Comparison of ENCODE assay signal across 19 cellular contexts in genomic region chr1:29632436-29633270, GRCh38.
DNase-seq lines count a peak whose midpoint lies in the region; ATAC-seq and TF ChIP-seq lines count a peak whose summit lies in the region.
"Had no signal": no experiment of that assay in that cellular context is flagged by ENCODE, and none has a peak within 500 bp of the region (broad histone marks: within the 10 kb centered on the region; RNA-seq: fewer than 3 reads in every experiment).

No MANE protein-coding gene starts in this region.

- WGBS in endodermal cell (ENCODE audit: insufficient coverage in 1 of 2, insufficient read length in 1 of 2), 2 experiments = 88 to 90% methylated on average over 5 to 8 of the region's 8 CpGs

- H3K27ac ChIP-seq in endodermal cell (ENCODE audit: low read depth, low read length) = no peak overlapping the region
- no peak overlapping the region for H3K27ac ChIP-seq in neural progenitor cell
- no peak overlapping the region for H3K27ac ChIP-seq in CD4-positive, alpha-beta T cell (ENCODE audit: low read depth, low read length)
- H3K27ac ChIP-seq: BLaER1, GM23248, PC-9, RWPE1 had no signal

- no peaks in the 10 kb centered on the region for H4K20me1 ChIP-seq in neural progenitor cell (ENCODE audit: low read depth)
- H4K20me1 ChIP-seq: BLaER1 had no signal

- DNase-seq in activated CD8-positive, alpha-beta memory T cell treated with anti-CD3 and anti-CD28 coated beads, Interleukin-2, amount 10 ng/mL, durations not matched to agents 7 days and 5 days = peak; percentile 4
- no peak for DNase-seq in activated CD8-positive, alpha-beta memory T cell treated with anti-CD3 and anti-CD28 coated beads, Interleukin-2, amount 50 U/mL, for 4 hours
- DNase-seq in endodermal cell = peak; percentile 27
- no peak for DNase-seq in neural progenitor cell (ENCODE audit: low spot score)
- no peak for DNase-seq in CD4-positive, alpha-beta T cell
- DNase-seq in NCI-H2081 (lab: John Stamatoyannopoulos, UW) = no peak
- no peak for DNase-seq in hippocampal formation (lab: John Stamatoyannopoulos, UW)
- DNase-seq: Calu3, GF-D8, GM23248, HCEC 1CT, NCI-H1694 treated with DMSO at 0.1 percent for 48 hours, NCI-H226, NCI-H524, PC-9, SIG-M5 had no signal

- H3K4me1 ChIP-seq in endodermal cell (ENCODE audit: control insufficient read depth, insufficient read depth, low read length) (no peaks in the 10 kb centered on the region), neural progenitor cell (no peaks in the 10 kb centered on the region)
- H3K4me1 ChIP-seq: BLaER1 had no signal

- CTCF ChIA-PET in activated CD8-positive, alpha-beta memory T cell treated with anti-CD3 and anti-CD28 coated beads, Interleukin-2, amount 10 ng/mL, durations not matched to agents 7 days and 5 days (lab: Charles Lee) = no interaction called here
- CTCF ChIA-PET in CD4-positive, alpha-beta T cell (lab: Charles Lee) = no interaction called here

- H3K4me1 Mint-ChIP-seq in activated CD8-positive, alpha-beta memory T cell treated with anti-CD3 and anti-CD28 coated beads, Interleukin-2, amount 10 ng/mL, durations not matched to agents 7 days and 5 days = no peaks in the 10 kb centered on the region
- H3K4me1 Mint-ChIP-seq in endodermal cell = no peaks in the 10 kb centered on the region
- H3K4me1 Mint-ChIP-seq in neural progenitor cell = peaks cover 17% of the 10 kb centered on the region
- no peaks in the 10 kb centered on the region for H3K4me1 Mint-ChIP-seq in CD4-positive, alpha-beta T cell (ENCODE audit: low read depth)

- no peak overlapping the region for H3K4me3 Mint-ChIP-seq in activated CD8-positive, alpha-beta memory T cell treated with anti-CD3 and anti-CD28 coated beads, Interleukin-2, amount 10 ng/mL, durations not matched to agents 7 days and 5 days
- H3K4me3 Mint-ChIP-seq in endodermal cell (no peak overlapping the region), neural progenitor cell (no peak overlapping the region)
- H3K4me3 Mint-ChIP-seq in CD4-positive, alpha-beta T cell = no peak overlapping the region
- H3K4me3 Mint-ChIP-seq: CD8-positive, alpha-beta T cell had no signal

- H2AFZ ChIP-seq in neural progenitor cell (replicated peaks) = peak overlapping the region; percentile 34
- H2AFZ ChIP-seq: GM23248, PC-9 had no signal

- peaks cover 3% of the 10 kb centered on the region for H3K27me3 Mint-ChIP-seq in activated CD8-positive, alpha-beta memory T cell treated with anti-CD3 and anti-CD28 coated beads, Interleukin-2, amount 10 ng/mL, durations not matched to agents 7 days and 5 days
- peaks cover 12% of the 10 kb centered on the region for H3K27me3 Mint-ChIP-seq in endodermal cell (ENCODE audit: insufficient read depth)
- H3K27me3 Mint-ChIP-seq in neural progenitor cell (ENCODE audit: insufficient read depth, low read depth) = peaks cover 7% of the 10 kb centered on the region
- H3K27me3 Mint-ChIP-seq in CD4-positive, alpha-beta T cell = peaks cover 37% of the 10 kb centered on the region

- POLR2A ChIA-PET in CD4-positive, alpha-beta T cell (lab: Charles Lee) = no interaction called here

- H3K4me3 ChIP-seq in endodermal cell (ENCODE audit: low read length) = no peak overlapping the region
- no peak overlapping the region for H3K4me3 ChIP-seq in neural progenitor cell
- H3K4me3 ChIP-seq: BLaER1, GM23248, PC-9 had no signal

- H3K9me3 Mint-ChIP-seq in activated CD8-positive, alpha-beta memory T cell treated with anti-CD3 and anti-CD28 coated beads, Interleukin-2, amount 10 ng/mL, durations not matched to agents 7 days and 5 days (ENCODE audit: low read depth) = no peaks in the 10 kb centered on the region
- H3K9me3 Mint-ChIP-seq in endodermal cell (no peaks in the 10 kb centered on the region), neural progenitor cell (no peaks in the 10 kb centered on the region)
- no peaks in the 10 kb centered on the region for H3K9me3 Mint-ChIP-seq in CD4-positive, alpha-beta T cell

- H3K79me2 ChIP-seq in neural progenitor cell (ENCODE audit: low read depth) = no peaks in the 10 kb centered on the region

- H3K36me3 Mint-ChIP-seq in activated CD8-positive, alpha-beta memory T cell treated with anti-CD3 and anti-CD28 coated beads, Interleukin-2, amount 10 ng/mL, durations not matched to agents 7 days and 5 days = no peaks in the 10 kb centered on the region
- H3K36me3 Mint-ChIP-seq in endodermal cell (ENCODE audit: low read depth) (no peaks in the 10 kb centered on the region), neural progenitor cell (no peaks in the 10 kb centered on the region)
- no peaks in the 10 kb centered on the region for H3K36me3 Mint-ChIP-seq in CD4-positive, alpha-beta T cell (ENCODE audit: low read depth)
- H3K36me3 Mint-ChIP-seq: CD8-positive, alpha-beta T cell had no signal

- H3K36me3 ChIP-seq in endodermal cell (ENCODE audit: control insufficient read depth, insufficient read depth, low read length) = no peaks in the 10 kb centered on the region
- H3K36me3 ChIP-seq in neural progenitor cell = no peaks in the 10 kb centered on the region
- H3K36me3 ChIP-seq: BLaER1 had no signal

- H3K9ac ChIP-seq in endodermal cell (ENCODE audit: extremely low read depth, low read length, poor library complexity, severe bottlenecking) (no peak overlapping the region), neural progenitor cell (no peak overlapping the region)
- H3K9ac ChIP-seq: BLaER1, GM23248 had no signal

- no peak for TF ChIP-seq CTCF in endodermal cell (conservative IDR thresholded peaks at IDR 0.05)
- no peak for TF ChIP-seq CTCF in neural progenitor cell (IDR thresholded peaks at IDR 0.05)
- TF ChIP-seq CTCF in CD4-positive, alpha-beta T cell (IDR thresholded peaks at IDR 0.05) = no peak

- no peaks in the 10 kb centered on the region for H3F3A ChIP-seq in neural progenitor cell (ENCODE audit: low read depth)

- intact Hi-C loops in CD4-positive, alpha-beta T cell (cut with DNase I, micrococcal nuclease) = no loop called here

- no peak for ATAC-seq in activated CD8-positive, alpha-beta memory T cell treated with anti-CD3 and anti-CD28 coated beads, Interleukin-2, amount 10 ng/mL, durations not matched to agents 7 days and 5 days
- no peak for ATAC-seq in CD4-positive, alpha-beta T cell (ENCODE audit: poor library complexity)
- ATAC-seq: CD8-positive, alpha-beta T cell had no signal

- no peak overlapping the region for H3K27ac Mint-ChIP-seq in activated CD8-positive, alpha-beta memory T cell treated with anti-CD3 and anti-CD28 coated beads, Interleukin-2, amount 10 ng/mL, durations not matched to agents 7 days and 5 days
- H3K27ac Mint-ChIP-seq in endodermal cell = peak overlapping the region; percentile 55
- H3K27ac Mint-ChIP-seq in neural progenitor cell = peak overlapping the region; percentile 77
- no peak overlapping the region for H3K27ac Mint-ChIP-seq in CD4-positive, alpha-beta T cell
- H3K27ac Mint-ChIP-seq: CD8-positive, alpha-beta T cell had no signal

- H3K27me3 ChIP-seq in endodermal cell (ENCODE audit: control insufficient read depth, insufficient read depth, low read length, poor library complexity, severe bottlenecking) (peaks cover 4% of the 10 kb centered on the region), neural progenitor cell (no peaks in the 10 kb centered on the region)
- H3K27me3 ChIP-seq in CD4-positive, alpha-beta T cell (ENCODE audit: control insufficient read depth, insufficient read depth, low read length) = no peaks in the 10 kb centered on the region
- H3K27me3 ChIP-seq: BLaER1 had no signal

- H3K9me3 ChIP-seq in endodermal cell (ENCODE audit: control insufficient read depth, low read length) (no peaks in the 10 kb centered on the region), neural progenitor cell (ENCODE audit: low read depth) (no peaks in the 10 kb centered on the region)
- H3K9me3 ChIP-seq in CD4-positive, alpha-beta T cell (ENCODE audit: control insufficient read depth, low read length) = no peaks in the 10 kb centered on the region
- H3K9me3 ChIP-seq: BLaER1 had no signal

- H3K4me2 ChIP-seq in neural progenitor cell = no peak overlapping the region
- H3K4me2 ChIP-seq: BLaER1, PC-9 had no signal

Comparison
In these comparisons a context has a peak if more than half of its experiments do, and no peak if none do; other contexts are left out.
1. DNase-seq: peak in activated CD8-positive, alpha-beta memory T cell treated with anti-CD3 and anti-CD28 coated beads, Interleukin-2, amount 10 ng/mL, durations not matched to agents 7 days and 5 days (single experiment) and endodermal cell (single experiment); none in activated CD8-positive, alpha-beta memory T cell treated with anti-CD3 and anti-CD28 coated beads, Interleukin-2, amount 50 U/mL, for 4 hours (single experiment), neural progenitor cell (single experiment), CD4-positive, alpha-beta T cell (0 of 10), NCI-H2081 (0 of 2) and hippocampal formation (0 of 2).
2. H3K27ac Mint-ChIP-seq: peak in endodermal cell (single experiment) and neural progenitor cell (single experiment); none in activated CD8-positive, alpha-beta memory T cell treated with anti-CD3 and anti-CD28 coated beads, Interleukin-2, amount 10 ng/mL, durations not matched to agents 7 days and 5 days (single experiment) and CD4-positive, alpha-beta T cell (single experiment).